In genomic region chr5:58582411-58583393, GRCh38 we compare ENCODE assay signal across 8 cellular contexts. TPM values are rescaled to one million over a fixed set of nuclear protein-coding genes. Genes with fewer than 3 reads are reported as not detected.
DNase-seq lines count a peak whose midpoint lies in the region; ATAC-seq, FAIRE-seq and TF ChIP-seq lines count a peak whose summit lies in the region.

TSS of gene RAB3C (plus strand) at chr5:58583075. CDS start at chr5:58583209, 134 bp downstream.

- H4K8ac ChIP-seq in mesenchymal stem cell (ENCODE audit: low read length) = no peak within 1 kb of the TSS

- no peak within 1 kb of the TSS for H3K27ac ChIP-seq in mesenchymal stem cell (ENCODE audit: low read length, poor library complexity, severe bottlenecking)

- no peaks in the 10 kb centered on the region for H3K36me3 Mint-ChIP-seq in CD14-positive monocyte

- no peak within 1 kb of the TSS for H2AK5ac ChIP-seq in mesenchymal stem cell (ENCODE audit: low read length, severe bottlenecking)

- H3K4me3 Mint-ChIP-seq in CD14-positive monocyte = peak within 1 kb of the TSS; percentile 96 to 99

- peak; percentile 100 for ATAC-seq in HG03280 (IDR thresholded peaks at IDR 0.05; ENCODE audit: unreplicated experiment)

- FAIRE-seq in GM19239 (lab: Jason Lieb, UNC) = peak; percentile 86

- H2BK12ac ChIP-seq in mesenchymal stem cell (ENCODE audit: low read length in 2 of 2) = no peak within 1 kb of the TSS

- no peak within 1 kb of the TSS for H3K23ac ChIP-seq in mesenchymal stem cell (ENCODE audit: low read length in 2 of 2)

- peaks cover 33 to 51% (median 39%) of the 10 kb centered on the region in 3 donors for H3K27me3 Mint-ChIP-seq in CD14-positive monocyte (ENCODE audit: low read depth in 3 of 3)

- H2BK15ac ChIP-seq in mesenchymal stem cell (ENCODE audit: low read depth, poor library complexity, severe bottlenecking) = no peak within 1 kb of the TSS

- no peak within 1 kb of the TSS for H4K91ac ChIP-seq in mesenchymal stem cell (ENCODE audit: low read length)

- H3K4ac ChIP-seq in mesenchymal stem cell (ENCODE audit: low read depth in 1 of 2, low read length in 2 of 2) = no peak within 1 kb of the TSS

- intact Hi-C loops in CD14-positive monocyte (cut with micrococcal nuclease) = loop anchor here (10.0 kb wide), 1 partner anchor 98 kb away; no protein-coding TSS in a partner anchor

- no peak within 1 kb of the TSS for H3K18ac ChIP-seq in mesenchymal stem cell (ENCODE audit: low read depth in 1 of 2, low read length in 2 of 2)

- peaks cover 0 to 10% (median 2%) of the 10 kb centered on the region in 7 donors for H3K9me3 Mint-ChIP-seq in CD14-positive monocyte

- peak within 1 kb of the TSS; percentile 57 to 92 for H3K4me3 ChIP-seq in mesenchymal stem cell (ENCODE audit: insufficient read depth in 1 of 2, low read depth in 1 of 2, low read length in 2 of 2)

- peak within 1 kb of the TSS; percentile 89 for H3K4me2 ChIP-seq in mesenchymal stem cell (ENCODE audit: low read length, poor library complexity, severe bottlenecking)

- H2BK5ac ChIP-seq in mesenchymal stem cell (ENCODE audit: low read depth, low read length, poor library complexity, severe bottlenecking) = no peak within 1 kb of the TSS

- H3K36me3 ChIP-seq in mesenchymal stem cell (ENCODE audit: control insufficient read depth in 1 of 2, insufficient read depth in 2 of 2, low read depth in 1 of 2, low read length in 2 of 2) = no peaks in the 10 kb centered on the region

- H3K27ac Mint-ChIP-seq in CD14-positive monocyte = peak within 1 kb of the TSS in 4 of 7 donors; percentile 11 to 85 (median 53)

- DNase-seq in CD14-positive monocyte (ENCODE audit: low spot score) (peak; percentile 87), GM19239 (ENCODE audit: insufficient read length, low spot score) (peak; percentile 68), NCI-H226 (peak; percentile 87), epidermal melanocyte (ENCODE audit: insufficient read length, low spot score) (peak; percentile 80), mesenchymal stem cell (peak; percentile 92)
- DNase-seq in activated CD4-positive, alpha-beta T cell treated with anti-CD3 and anti-CD28 coated beads, Interleukin-2, amount 50 U/mL, for 1 hour = peak; percentile 17
- DNase-seq in stimulated activated CD8-positive, alpha-beta memory T cell treated with anti-CD3 and anti-CD28 coated beads, Interleukin-12 subunit alpha, Interleukin-12 subunit beta, amount 100 ng/mL, for 4 hours (ENCODE audit: low read depth) = peak; percentile 1

- peaks cover 22% of the 10 kb centered on the region for H3K4me1 Mint-ChIP-seq in CD14-positive monocyte

- H3K4me1 ChIP-seq in mesenchymal stem cell (ENCODE audit: control insufficient read depth, insufficient read depth, low read depth, low read length) = peaks cover 10% of the 10 kb centered on the region

- no peaks in the 10 kb centered on the region for H3K79me1 ChIP-seq in mesenchymal stem cell (replicated peaks; ENCODE audit: low read length, poor library complexity, severe bottlenecking)

- H2BK120ac ChIP-seq in mesenchymal stem cell (ENCODE audit: low read depth, low read length) = no peak within 1 kb of the TSS

- H2AFZ ChIP-seq in mesenchymal stem cell (ENCODE audit: low read depth, low read length) = peak within 1 kb of the TSS; percentile 93

- H3K9me3 ChIP-seq in mesenchymal stem cell (ENCODE audit: control insufficient read depth, low read length) = no peaks in the 10 kb centered on the region

- TF ChIP-seq CTCF in CD14-positive monocyte (IDR thresholded peaks at IDR 0.05) = no peak

- H3K27me3 ChIP-seq in mesenchymal stem cell (ENCODE audit: control insufficient read depth in 1 of 2, insufficient read depth in 1 of 2, low read length in 2 of 2) = peaks cover 14 to 27% of the 10 kb centered on the region in 2 experiments

- WGBS in mesenchymal stem cell = under 1% methylated on average over 58 of the region's 62 CpGs

- peak within 1 kb of the TSS; percentile 60 for H3K9ac ChIP-seq in mesenchymal stem cell (ENCODE audit: low read length)

- H3K14ac ChIP-seq in mesenchymal stem cell (ENCODE audit: low read length in 2 of 2) = no peak within 1 kb of the TSS

RNA-seq across cellular contexts. Expression of gene RAB3C, which starts in this region (rescaled TPM):
- under 1 TPM in 1 of 2 donors, not detected in 1; 0.81 TPM for polyA plus RNA-seq in CD14-positive monocyte
- not detected for polyA plus RNA-seq in mesenchymal stem cell (2013, experiment 1 of 2)
- polyA plus RNA-seq in mesenchymal stem cell (2013, experiment 2 of 2) = not detected

Comparison
In these comparisons a context has a peak if more than half of its experiments do, and no peak if none do; other contexts are left out.
1. Peak in DNase-seq in CD14-positive monocyte; RNA of the gene not detected or under 1 TPM.
2. DNase-seq: peak in every context shown above with its lines; median percentile 92 in mesenchymal stem cell; 87 in CD14-positive monocyte; 87 in NCI-H226; 80 in epidermal melanocyte; 68 in GM19239; 17 in activated CD4-positive, alpha-beta T cell treated with anti-CD3 and anti-CD28 coated beads, Interleukin-2, amount 50 U/mL, for 1 hour; 1 in stimulated activated CD8-positive, alpha-beta memory T cell treated with anti-CD3 and anti-CD28 coated beads, Interleukin-12 subunit alpha, Interleukin-12 subunit beta, amount 100 ng/mL, for 4 hours.